In the genomic region with DNA sequence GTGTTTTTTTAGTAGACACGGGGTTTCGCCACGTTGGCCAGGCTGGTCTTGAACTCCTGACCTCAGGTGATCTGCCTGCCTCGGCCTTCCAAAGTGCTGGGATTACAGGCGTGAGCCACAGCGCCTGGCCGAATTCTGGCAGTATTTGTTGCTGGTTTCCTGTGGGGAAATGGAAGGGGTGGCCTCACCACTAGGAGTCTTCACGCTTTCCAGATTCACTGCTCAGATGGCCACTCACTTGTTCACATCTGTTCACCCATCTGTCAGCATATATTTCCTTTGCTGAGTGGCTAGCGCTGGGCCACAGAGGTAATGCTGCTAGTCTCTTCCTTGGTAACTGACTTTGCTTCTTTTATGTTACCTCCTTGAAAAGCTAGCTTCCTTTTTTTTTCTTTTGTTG, we compare ENCODE assay signal across 17 cellular contexts.
"Had no signal": no experiment of that assay in that cellular context is flagged by ENCODE, and none has a peak within 500 bp of the region (broad histone marks: within the 10 kb centered on the region; RNA-seq: fewer than 3 reads in every experiment).

No MANE protein-coding gene starts in this region.

- FAIRE-seq: colon, keratinocyte had no signal

- H3K36me3 ChIP-seq: esophagus squamous epithelium, tibial artery, uterus had no signal

- ATAC-seq: activated CD8-positive, alpha-beta memory T cell treated with anti-CD3 and anti-CD28 coated beads, Interleukin-2, amount 10 ng/mL, durations not matched to agents 7 days and 5 days; body of pancreas; stimulated activated naive CD8-positive, alpha-beta T cell treated with anti-CD3 and anti-CD28 coated beads, Interleukin-15, Interleukin-2, amounts not matched to agents 100 U/mL and 50 U/mL, for 24 hours had no signal

- DNase-seq: activated CD4-positive, alpha-beta memory T cell treated with anti-CD3 and anti-CD28 coated beads, Interleukin-2, amount 10 ng/mL, durations not matched to agents 7 days and 5 days; activated CD4-positive, alpha-beta T cell treated with anti-CD3 and anti-CD28 coated beads for 48 hours; activated CD4-positive, CD25-positive, alpha-beta regulatory T cell; activated CD8-positive, alpha-beta memory T cell treated with anti-CD3 and anti-CD28 coated beads, Interleukin-2, amount 10 ng/mL, durations not matched to agents 7 days and 5 days; activated naive CD4-positive, alpha-beta T cell treated with Interleukin-2 at 50 U/mL for 16 hours; body of pancreas; esophagus squamous epithelium; hippocampal formation; retina; stimulated activated naive CD8-positive, alpha-beta T cell treated with anti-CD3 and anti-CD28 coated beads, Interleukin-15, Interleukin-2, amounts not matched to agents 100 U/mL and 50 U/mL, for 24 hours; substantia nigra; SW 1271; uterus had no signal

- H3K27ac ChIP-seq: body of pancreas, esophagus squamous epithelium, tibial artery, uterus had no signal

- H3K4me1 ChIP-seq: uterus had no signal

- H3K27me3 ChIP-seq: body of pancreas, esophagus squamous epithelium, tibial artery, uterus had no signal

- H3K9me3 ChIP-seq: body of pancreas, tibial artery, uterus had no signal

- H3K4me3 ChIP-seq: body of pancreas, esophagus squamous epithelium, lung, tibial artery, uterus had no signal
